2 cellular contexts compared by ENCODE assay signal in the genomic region with DNA sequence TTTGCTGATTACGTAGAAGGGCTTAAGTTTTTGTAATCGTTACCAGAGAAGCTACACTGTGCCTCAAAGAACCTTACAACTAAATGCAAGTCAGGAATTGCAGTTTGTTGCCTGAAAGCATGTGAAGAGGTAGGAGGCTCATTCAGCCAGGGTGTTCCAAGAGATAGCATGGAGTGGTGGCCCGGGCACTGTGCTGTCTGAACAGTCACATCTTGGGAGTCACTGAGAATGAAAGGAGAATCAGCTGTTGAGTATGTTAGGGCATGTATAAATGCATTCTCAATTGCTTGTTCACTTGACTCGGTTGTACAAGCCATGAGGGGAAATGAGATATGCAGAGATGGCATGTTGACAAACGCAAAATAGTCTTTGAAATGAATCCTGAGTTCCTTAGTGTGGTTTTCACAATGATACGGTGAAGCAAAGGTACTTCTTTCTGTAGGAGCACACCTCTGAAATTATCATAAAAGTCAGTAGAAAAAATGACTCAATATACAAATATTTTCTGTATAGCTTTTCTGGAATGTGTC.
TF ChIP-seq lines count a peak whose summit lies in the region.

No MANE protein-coding gene starts in this region.

TF ChIP-seq in WTC11, 78 proteins besides CTCF, POLR2A, EP300 and RAD21 (continued from another document):
- TF ChIP-seq, protein P1, sequence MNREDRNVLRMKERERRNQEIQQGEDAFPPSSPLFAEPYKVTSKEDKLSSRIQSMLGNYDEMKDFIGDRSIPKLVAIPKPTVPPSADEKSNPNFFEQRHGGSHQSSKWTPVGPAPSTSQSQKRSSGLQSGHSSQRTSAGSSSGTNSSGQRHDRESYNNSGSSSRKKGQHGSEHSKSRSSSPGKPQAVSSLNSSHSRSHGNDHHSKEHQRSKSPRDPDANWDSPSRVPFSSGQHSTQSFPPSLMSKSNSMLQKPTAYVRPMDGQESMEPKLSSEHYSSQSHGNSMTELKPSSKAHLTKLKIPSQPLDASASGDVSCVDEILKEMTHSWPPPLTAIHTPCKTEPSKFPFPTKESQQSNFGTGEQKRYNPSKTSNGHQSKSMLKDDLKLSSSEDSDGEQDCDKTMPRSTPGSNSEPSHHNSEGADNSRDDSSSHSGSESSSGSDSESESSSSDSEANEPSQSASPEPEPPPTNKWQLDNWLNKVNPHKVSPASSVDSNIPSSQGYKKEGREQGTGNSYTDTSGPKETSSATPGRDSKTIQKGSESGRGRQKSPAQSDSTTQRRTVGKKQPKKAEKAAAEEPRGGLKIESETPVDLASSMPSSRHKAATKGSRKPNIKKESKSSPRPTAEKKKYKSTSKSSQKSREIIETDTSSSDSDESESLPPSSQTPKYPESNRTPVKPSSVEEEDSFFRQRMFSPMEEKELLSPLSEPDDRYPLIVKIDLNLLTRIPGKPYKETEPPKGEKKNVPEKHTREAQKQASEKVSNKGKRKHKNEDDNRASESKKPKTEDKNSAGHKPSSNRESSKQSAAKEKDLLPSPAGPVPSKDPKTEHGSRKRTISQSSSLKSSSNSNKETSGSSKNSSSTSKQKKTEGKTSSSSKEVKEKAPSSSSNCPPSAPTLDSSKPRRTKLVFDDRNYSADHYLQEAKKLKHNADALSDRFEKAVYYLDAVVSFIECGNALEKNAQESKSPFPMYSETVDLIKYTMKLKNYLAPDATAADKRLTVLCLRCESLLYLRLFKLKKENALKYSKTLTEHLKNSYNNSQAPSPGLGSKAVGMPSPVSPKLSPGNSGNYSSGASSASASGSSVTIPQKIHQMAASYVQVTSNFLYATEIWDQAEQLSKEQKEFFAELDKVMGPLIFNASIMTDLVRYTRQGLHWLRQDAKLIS (CRISPR knock-in tag; IDR thresholded peaks at IDR 0.05; ENCODE audit: borderline replicate concordance) = no peak
- TF ChIP-seq ZNF121 (CRISPR knock-in tag; IDR thresholded peaks at IDR 0.05) (no peak), KAT7 (CRISPR knock-in tag; IDR thresholded peaks at IDR 0.05; ENCODE audit: borderline replicate concordance) (no peak), ZNF416 (CRISPR knock-in tag; IDR thresholded peaks at IDR 0.05) (no peak), MXD4 (CRISPR knock-in tag; IDR thresholded peaks at IDR 0.05; ENCODE audit: borderline replicate concordance) (no peak), JAZF1 (CRISPR knock-in tag; IDR thresholded peaks at IDR 0.05) (no peak), CBFB (CRISPR knock-in tag; IDR thresholded peaks at IDR 0.05; ENCODE audit: low read depth) (no peak), SMAD3 (CRISPR knock-in tag; IDR thresholded peaks at IDR 0.05; ENCODE audit: borderline replicate concordance) (no peak), HMGA2 (CRISPR knock-in tag; IDR thresholded peaks at IDR 0.05) (no peak), NFE2L1 (CRISPR knock-in tag; IDR thresholded peaks at IDR 0.05) (no peak)
- TF ChIP-seq, protein P2, sequence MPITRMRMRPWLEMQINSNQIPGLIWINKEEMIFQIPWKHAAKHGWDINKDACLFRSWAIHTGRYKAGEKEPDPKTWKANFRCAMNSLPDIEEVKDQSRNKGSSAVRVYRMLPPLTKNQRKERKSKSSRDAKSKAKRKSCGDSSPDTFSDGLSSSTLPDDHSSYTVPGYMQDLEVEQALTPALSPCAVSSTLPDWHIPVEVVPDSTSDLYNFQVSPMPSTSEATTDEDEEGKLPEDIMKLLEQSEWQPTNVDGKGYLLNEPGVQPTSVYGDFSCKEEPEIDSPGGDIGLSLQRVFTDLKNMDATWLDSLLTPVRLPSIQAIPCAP (CRISPR knock-in tag; IDR thresholded peaks at IDR 0.05) = no peak
- TF ChIP-seq, protein P3, sequence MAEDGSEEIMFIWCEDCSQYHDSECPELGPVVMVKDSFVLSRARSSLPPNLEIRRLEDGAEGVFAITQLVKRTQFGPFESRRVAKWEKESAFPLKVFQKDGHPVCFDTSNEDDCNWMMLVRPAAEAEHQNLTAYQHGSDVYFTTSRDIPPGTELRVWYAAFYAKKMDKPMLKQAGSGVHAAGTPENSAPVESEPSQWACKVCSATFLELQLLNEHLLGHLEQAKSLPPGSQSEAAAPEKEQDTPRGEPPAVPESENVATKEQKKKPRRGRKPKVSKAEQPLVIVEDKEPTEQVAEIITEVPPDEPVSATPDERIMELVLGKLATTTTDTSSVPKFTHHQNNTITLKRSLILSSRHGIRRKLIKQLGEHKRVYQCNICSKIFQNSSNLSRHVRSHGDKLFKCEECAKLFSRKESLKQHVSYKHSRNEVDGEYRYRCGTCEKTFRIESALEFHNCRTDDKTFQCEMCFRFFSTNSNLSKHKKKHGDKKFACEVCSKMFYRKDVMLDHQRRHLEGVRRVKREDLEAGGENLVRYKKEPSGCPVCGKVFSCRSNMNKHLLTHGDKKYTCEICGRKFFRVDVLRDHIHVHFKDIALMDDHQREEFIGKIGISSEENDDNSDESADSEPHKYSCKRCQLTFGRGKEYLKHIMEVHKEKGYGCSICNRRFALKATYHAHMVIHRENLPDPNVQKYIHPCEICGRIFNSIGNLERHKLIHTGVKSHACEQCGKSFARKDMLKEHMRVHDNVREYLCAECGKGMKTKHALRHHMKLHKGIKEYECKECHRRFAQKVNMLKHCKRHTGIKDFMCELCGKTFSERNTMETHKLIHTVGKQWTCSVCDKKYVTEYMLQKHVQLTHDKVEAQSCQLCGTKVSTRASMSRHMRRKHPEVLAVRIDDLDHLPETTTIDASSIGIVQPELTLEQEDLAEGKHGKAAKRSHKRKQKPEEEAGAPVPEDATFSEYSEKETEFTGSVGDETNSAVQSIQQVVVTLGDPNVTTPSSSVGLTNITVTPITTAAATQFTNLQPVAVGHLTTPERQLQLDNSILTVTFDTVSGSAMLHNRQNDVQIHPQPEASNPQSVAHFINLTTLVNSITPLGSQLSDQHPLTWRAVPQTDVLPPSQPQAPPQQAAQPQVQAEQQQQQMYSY (CRISPR knock-in tag; IDR thresholded peaks at IDR 0.05) = no peak

TF ChIP-seq in endothelial cell of umbilical vein, 7 proteins besides CTCF, POLR2A, EP300 and RAD21 (continued from another document):
- TF ChIP-seq JUN (IDR thresholded peaks at IDR 0.05; ENCODE audit: borderline replicate concordance, insufficient read depth, insufficient read length, low read depth) (no peak), FOS (IDR thresholded peaks at IDR 0.05; ENCODE audit: borderline replicate concordance, insufficient read depth, low read length) (no peak)
TF ChIP-seq in endothelial cell of umbilical vein: peak in this region for 0.
